Comparison of ENCODE assay signal across 2 cellular contexts in the genomic region with DNA sequence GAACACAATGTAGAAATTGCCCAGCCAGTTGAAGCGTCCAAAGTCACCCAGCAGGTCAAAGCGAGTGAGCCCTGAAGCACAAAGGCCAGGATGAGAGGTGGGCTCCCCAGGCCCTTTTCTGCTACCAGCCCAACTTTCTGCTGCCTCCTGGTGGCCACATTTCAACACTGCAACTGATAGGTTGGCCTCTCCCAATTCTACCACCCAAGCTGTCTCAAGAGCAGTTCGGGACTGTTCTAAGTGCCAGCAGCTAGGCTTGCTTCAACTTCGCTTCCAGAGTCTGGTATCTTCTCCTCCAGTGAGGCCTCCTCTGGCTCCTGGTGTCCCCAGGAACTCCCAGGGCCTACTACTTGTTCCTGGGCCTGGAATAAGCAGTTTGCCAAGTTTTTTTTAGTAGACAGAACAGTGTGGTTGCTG.
TF ChIP-seq lines count a peak whose summit lies in the region.

No MANE protein-coding gene starts in this region.

TF ChIP-seq in GM23338, 12 proteins besides CTCF, POLR2A, EP300 and RAD21 (continued from another document):
- TF ChIP-seq, protein P1, sequence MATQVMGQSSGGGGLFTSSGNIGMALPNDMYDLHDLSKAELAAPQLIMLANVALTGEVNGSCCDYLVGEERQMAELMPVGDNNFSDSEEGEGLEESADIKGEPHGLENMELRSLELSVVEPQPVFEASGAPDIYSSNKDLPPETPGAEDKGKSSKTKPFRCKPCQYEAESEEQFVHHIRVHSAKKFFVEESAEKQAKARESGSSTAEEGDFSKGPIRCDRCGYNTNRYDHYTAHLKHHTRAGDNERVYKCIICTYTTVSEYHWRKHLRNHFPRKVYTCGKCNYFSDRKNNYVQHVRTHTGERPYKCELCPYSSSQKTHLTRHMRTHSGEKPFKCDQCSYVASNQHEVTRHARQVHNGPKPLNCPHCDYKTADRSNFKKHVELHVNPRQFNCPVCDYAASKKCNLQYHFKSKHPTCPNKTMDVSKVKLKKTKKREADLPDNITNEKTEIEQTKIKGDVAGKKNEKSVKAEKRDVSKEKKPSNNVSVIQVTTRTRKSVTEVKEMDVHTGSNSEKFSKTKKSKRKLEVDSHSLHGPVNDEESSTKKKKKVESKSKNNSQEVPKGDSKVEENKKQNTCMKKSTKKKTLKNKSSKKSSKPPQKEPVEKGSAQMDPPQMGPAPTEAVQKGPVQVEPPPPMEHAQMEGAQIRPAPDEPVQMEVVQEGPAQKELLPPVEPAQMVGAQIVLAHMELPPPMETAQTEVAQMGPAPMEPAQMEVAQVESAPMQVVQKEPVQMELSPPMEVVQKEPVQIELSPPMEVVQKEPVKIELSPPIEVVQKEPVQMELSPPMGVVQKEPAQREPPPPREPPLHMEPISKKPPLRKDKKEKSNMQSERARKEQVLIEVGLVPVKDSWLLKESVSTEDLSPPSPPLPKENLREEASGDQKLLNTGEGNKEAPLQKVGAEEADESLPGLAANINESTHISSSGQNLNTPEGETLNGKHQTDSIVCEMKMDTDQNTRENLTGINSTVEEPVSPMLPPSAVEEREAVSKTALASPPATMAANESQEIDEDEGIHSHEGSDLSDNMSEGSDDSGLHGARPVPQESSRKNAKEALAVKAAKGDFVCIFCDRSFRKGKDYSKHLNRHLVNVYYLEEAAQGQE (IDR thresholded peaks at IDR 0.05; ENCODE audit: unreplicated experiment) = no peak
- no peak for TF ChIP-seq NANOG (IDR thresholded peaks at IDR 0.05; ENCODE audit: borderline replicate concordance)
- no peak for TF ChIP-seq POLR2AphosphoS5 (IDR thresholded peaks at IDR 0.05; ENCODE audit: low read depth)
- no peak for TF ChIP-seq EZH2 (IDR thresholded peaks at IDR 0.05; ENCODE audit: low read depth, unreplicated experiment)
- TF ChIP-seq, protein P2, sequence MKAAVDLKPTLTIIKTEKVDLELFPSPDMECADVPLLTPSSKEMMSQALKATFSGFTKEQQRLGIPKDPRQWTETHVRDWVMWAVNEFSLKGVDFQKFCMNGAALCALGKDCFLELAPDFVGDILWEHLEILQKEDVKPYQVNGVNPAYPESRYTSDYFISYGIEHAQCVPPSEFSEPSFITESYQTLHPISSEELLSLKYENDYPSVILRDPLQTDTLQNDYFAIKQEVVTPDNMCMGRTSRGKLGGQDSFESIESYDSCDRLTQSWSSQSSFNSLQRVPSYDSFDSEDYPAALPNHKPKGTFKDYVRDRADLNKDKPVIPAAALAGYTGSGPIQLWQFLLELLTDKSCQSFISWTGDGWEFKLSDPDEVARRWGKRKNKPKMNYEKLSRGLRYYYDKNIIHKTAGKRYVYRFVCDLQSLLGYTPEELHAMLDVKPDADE (IDR thresholded peaks at IDR 0.05) = no peak
- no peak for TF ChIP-seq ZNF114 (CRISPR knock-in tag; IDR thresholded peaks at IDR 0.05)
- TF ChIP-seq, protein P3, sequence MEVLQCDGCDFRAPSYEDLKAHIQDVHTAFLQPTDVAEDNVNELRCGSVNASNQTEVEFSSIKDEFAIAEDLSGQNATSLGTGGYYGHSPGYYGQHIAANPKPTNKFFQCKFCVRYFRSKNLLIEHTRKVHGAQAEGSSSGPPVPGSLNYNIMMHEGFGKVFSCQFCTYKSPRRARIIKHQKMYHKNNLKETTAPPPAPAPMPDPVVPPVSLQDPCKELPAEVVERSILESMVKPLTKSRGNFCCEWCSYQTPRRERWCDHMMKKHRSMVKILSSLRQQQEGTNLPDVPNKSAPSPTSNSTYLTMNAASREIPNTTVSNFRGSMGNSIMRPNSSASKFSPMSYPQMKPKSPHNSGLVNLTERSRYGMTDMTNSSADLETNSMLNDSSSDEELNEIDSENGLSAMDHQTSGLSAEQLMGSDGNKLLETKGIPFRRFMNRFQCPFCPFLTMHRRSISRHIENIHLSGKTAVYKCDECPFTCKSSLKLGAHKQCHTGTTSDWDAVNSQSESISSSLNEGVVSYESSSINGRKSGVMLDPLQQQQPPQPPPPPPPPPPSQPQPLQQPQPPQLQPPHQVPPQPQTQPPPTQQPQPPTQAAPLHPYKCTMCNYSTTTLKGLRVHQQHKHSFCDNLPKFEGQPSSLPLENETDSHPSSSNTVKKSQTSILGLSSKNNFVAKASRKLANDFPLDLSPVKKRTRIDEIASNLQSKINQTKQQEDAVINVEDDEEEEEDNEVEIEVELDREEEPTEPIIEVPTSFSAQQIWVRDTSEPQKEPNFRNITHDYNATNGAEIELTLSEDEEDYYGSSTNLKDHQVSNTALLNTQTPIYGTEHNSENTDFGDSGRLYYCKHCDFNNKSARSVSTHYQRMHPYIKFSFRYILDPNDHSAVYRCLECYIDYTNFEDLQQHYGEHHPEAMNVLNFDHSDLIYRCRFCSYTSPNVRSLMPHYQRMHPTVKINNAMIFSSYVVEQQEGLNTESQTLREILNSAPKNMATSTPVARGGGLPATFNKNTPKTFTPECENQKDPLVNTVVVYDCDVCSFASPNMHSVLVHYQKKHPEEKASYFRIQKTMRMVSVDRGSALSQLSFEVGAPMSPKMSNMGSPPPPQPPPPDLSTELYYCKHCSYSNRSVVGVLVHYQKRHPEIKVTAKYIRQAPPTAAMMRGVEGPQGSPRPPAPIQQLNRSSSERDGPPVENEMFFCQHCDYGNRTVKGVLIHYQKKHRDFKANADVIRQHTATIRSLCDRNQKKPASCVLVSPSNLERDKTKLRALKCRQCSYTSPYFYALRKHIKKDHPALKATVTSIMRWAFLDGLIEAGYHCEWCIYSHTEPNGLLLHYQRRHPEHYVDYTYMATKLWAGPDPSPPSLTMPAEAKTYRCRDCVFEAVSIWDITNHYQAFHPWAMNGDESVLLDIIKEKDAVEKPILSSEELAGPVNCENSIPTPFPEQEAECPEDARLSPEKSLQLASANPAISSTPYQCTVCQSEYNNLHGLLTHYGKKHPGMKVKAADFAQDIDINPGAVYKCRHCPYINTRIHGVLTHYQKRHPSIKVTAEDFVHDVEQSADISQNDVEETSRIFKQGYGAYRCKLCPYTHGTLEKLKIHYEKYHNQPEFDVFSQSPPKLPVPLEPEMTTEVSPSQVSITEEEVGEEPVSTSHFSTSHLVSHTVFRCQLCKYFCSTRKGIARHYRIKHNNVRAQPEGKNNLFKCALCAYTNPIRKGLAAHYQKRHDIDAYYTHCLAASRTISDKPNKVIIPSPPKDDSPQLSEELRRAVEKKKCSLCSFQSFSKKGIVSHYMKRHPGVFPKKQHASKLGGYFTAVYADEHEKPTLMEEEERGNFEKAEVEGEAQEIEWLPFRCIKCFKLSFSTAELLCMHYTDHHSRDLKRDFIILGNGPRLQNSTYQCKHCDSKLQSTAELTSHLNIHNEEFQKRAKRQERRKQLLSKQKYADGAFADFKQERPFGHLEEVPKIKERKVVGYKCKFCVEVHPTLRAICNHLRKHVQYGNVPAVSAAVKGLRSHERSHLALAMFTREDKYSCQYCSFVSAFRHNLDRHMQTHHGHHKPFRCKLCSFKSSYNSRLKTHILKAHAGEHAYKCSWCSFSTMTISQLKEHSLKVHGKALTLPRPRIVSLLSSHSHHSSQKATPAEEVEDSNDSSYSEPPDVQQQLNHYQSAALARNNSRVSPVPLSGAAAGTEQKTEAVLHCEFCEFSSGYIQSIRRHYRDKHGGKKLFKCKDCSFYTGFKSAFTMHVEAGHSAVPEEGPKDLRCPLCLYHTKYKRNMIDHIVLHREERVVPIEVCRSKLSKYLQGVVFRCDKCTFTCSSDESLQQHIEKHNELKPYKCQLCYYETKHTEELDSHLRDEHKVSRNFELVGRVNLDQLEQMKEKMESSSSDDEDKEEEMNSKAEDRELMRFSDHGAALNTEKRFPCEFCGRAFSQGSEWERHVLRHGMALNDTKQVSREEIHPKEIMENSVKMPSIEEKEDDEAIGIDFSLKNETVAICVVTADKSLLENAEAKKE (CRISPR knock-in tag; IDR thresholded peaks at IDR 0.05) = no peak

TF ChIP-seq in SK-N-SH treated with all-trans-retinoic acid at 6 μM for 48 hours, 23 proteins besides CTCF, POLR2A, EP300 and RAD21 (continued from another document):
- TF ChIP-seq, protein P4, sequence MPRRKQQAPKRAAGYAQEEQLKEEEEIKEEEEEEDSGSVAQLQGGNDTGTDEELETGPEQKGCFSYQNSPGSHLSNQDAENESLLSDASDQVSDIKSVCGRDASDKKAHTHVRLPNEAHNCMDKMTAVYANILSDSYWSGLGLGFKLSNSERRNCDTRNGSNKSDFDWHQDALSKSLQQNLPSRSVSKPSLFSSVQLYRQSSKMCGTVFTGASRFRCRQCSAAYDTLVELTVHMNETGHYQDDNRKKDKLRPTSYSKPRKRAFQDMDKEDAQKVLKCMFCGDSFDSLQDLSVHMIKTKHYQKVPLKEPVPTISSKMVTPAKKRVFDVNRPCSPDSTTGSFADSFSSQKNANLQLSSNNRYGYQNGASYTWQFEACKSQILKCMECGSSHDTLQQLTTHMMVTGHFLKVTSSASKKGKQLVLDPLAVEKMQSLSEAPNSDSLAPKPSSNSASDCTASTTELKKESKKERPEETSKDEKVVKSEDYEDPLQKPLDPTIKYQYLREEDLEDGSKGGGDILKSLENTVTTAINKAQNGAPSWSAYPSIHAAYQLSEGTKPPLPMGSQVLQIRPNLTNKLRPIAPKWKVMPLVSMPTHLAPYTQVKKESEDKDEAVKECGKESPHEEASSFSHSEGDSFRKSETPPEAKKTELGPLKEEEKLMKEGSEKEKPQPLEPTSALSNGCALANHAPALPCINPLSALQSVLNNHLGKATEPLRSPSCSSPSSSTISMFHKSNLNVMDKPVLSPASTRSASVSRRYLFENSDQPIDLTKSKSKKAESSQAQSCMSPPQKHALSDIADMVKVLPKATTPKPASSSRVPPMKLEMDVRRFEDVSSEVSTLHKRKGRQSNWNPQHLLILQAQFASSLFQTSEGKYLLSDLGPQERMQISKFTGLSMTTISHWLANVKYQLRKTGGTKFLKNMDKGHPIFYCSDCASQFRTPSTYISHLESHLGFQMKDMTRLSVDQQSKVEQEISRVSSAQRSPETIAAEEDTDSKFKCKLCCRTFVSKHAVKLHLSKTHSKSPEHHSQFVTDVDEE (CRISPR knock-in tag; IDR thresholded peaks at IDR 0.05) = no peak
- TF ChIP-seq TCF4 (CRISPR knock-in tag; IDR thresholded peaks at IDR 0.05; ENCODE audit: borderline replicate concordance) (no peak), GLIS3 (CRISPR knock-in tag; IDR thresholded peaks at IDR 0.05) (no peak), RARB (CRISPR knock-in tag; IDR thresholded peaks at IDR 0.05) (no peak)
- TF ChIP-seq, protein P5, sequence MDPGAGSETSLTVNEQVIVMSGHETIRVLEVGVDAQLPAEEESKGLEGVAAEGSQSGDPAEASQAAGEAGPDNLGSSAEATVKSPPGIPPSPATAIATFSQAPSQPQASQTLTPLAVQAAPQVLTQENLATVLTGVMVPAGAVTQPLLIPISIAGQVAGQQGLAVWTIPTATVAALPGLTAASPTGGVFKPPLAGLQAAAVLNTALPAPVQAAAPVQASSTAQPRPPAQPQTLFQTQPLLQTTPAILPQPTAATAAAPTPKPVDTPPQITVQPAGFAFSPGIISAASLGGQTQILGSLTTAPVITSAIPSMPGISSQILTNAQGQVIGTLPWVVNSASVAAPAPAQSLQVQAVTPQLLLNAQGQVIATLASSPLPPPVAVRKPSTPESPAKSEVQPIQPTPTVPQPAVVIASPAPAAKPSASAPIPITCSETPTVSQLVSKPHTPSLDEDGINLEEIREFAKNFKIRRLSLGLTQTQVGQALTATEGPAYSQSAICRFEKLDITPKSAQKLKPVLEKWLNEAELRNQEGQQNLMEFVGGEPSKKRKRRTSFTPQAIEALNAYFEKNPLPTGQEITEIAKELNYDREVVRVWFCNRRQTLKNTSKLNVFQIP (CRISPR knock-in tag; IDR thresholded peaks at IDR 0.05; ENCODE audit: borderline replicate concordance, low read depth) = no peak
- TF ChIP-seq, protein P6, sequence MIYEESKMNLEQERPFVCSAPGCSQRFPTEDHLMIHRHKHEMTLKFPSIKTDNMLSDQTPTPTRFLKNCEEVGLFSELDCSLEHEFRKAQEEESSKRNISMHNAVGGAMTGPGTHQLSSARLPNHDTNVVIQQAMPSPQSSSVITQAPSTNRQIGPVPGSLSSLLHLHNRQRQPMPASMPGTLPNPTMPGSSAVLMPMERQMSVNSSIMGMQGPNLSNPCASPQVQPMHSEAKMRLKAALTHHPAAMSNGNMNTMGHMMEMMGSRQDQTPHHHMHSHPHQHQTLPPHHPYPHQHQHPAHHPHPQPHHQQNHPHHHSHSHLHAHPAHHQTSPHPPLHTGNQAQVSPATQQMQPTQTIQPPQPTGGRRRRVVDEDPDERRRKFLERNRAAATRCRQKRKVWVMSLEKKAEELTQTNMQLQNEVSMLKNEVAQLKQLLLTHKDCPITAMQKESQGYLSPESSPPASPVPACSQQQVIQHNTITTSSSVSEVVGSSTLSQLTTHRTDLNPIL (CRISPR knock-in tag; IDR thresholded peaks at IDR 0.05; ENCODE audit: low read depth) = no peak
